Comparison of ENCODE assay signal across 8 cellular contexts in the genomic region with DNA sequence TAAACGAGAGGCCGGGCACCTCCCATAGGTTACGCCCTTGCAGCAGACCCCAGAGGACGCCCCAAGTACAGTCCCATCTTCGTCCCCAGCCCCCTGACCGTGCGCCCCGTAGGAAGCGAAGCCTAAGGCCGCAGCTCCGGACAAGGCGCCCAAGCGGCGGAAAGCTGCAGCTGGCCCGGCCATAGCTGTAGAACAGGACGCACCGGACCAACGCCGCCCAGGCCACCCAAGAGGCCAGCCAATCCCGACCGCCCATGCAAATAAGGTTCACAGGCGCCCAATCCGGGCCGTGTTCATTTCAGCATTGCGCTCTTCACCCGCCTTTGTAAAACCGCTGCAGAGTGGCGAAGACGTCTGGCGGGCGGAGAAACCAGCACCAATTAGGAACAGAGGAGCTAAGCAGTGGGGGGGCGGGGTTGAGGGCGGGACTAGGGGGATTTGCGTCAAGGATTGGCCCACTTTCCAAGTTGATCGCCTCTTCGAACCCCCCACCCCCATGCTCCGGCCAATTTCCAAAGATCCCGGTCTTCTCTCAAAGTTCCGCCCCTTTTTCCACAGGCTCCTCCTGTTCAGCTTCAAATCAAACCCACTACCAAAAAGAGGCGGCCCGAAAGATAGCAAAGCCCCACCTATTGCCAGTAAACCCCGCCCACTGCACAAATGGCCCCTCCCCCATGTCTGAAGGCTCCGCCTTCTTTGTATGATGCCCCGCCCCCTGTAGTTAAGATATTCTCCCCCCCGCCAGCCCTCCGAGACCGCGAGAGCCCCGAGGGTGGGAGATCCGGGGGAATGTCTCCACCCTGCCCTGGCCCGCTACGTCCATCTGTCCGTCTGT. TPM values are rescaled to one million over a fixed set of nuclear protein-coding genes. Genes with fewer than 3 reads are reported as not detected.
A peak's percentile ranks its signal among the peaks of the same experiment; 100 is the strongest.
DNase-seq lines count a peak whose midpoint lies in the region; ATAC-seq and TF ChIP-seq lines count a peak whose summit lies in the region.

A gene (minus strand): TSS at position 196 of the 835 bp plus-strand sequence. CDS start 13 bp downstream, at position 183.

- H4K20me1 ChIP-seq in hepatocyte (ENCODE audit: insufficient read depth, poor library complexity, severe bottlenecking): no peaks in the 10 kb centered on the region

- no peaks in the 10 kb centered on the region for H3K36me3 ChIP-seq in hepatocyte (replicated peaks; ENCODE audit: insufficient read depth, low read depth)

- TF ChIP-seq POLR2A in GM18505 (IDR thresholded peaks at IDR 0.05; ENCODE audit: borderline replicate concordance, extremely low read depth, insufficient read depth, insufficient read length): peak; percentile 96

- H3K4me3 ChIP-seq in hepatocyte: peak within 1 kb of the TSS; percentile 50

- ATAC-seq in GM18505 (IDR thresholded peaks at IDR 0.05; ENCODE audit: unreplicated experiment): peak; percentile 87
- peak; percentile 91 for ATAC-seq in HG02981 (IDR thresholded peaks at IDR 0.05; ENCODE audit: unreplicated experiment)

- peak within 1 kb of the TSS; percentile 23 for H2AFZ ChIP-seq in hepatocyte

- DNase-seq in NCI-H2081 (lab: John Stamatoyannopoulos, UW) (peak; percentile 95 to 96), T1000 (lab: John Stamatoyannopoulos, UW) (peak; percentile 98), astrocyte of the hippocampus (ENCODE audit: low read depth, low spot score) (peak; percentile 100), hepatocyte (ENCODE audit: low spot score) (peak; percentile 99), renal cortical epithelial cell (ENCODE audit: low read depth) (peak; percentile 97), cortex of kidney (lab: John Stamatoyannopoulos, UW) (no peak)

- H3K79me2 ChIP-seq in hepatocyte: peaks cover 19% of the 10 kb centered on the region

- H3K9me3 ChIP-seq in hepatocyte (ENCODE audit: low read depth): no peaks in the 10 kb centered on the region

- 1% methylated on average over 41 of the region's 53 CpGs for WGBS in hepatocyte (ENCODE audit: low lambda C conversion rate, missing lambda C conversion rate)

- H3K27ac ChIP-seq in hepatocyte: peak within 1 kb of the TSS; percentile 92

- H3K27me3 ChIP-seq in hepatocyte: no peaks in the 10 kb centered on the region

- TF ChIP-seq CTCF in hepatocyte (IDR thresholded peaks at IDR 0.05; ENCODE audit: poor library complexity): no peak

- H3K4me1 ChIP-seq in hepatocyte (ENCODE audit: insufficient read depth): peaks cover 9% of the 10 kb centered on the region

- peak within 1 kb of the TSS; percentile 97 for H3K4me2 ChIP-seq in hepatocyte

- no peaks in the 10 kb centered on the region for H3K9me2 ChIP-seq in hepatocyte (replicated peaks; ENCODE audit: insufficient read depth)

RNA-seq across cellular contexts. Expression of the gene that starts here (rescaled TPM):
- total RNA-seq in hepatocyte: 109 and 118 TPM in 2 replicates
- polyA plus RNA-seq in hepatocyte: 105 and 109 TPM in 2 replicates
- 35.9 and 143 TPM in 2 replicates for total RNA-seq in renal cortical epithelial cell
